23 cellular contexts compared by ENCODE assay signal in the genomic region with DNA sequence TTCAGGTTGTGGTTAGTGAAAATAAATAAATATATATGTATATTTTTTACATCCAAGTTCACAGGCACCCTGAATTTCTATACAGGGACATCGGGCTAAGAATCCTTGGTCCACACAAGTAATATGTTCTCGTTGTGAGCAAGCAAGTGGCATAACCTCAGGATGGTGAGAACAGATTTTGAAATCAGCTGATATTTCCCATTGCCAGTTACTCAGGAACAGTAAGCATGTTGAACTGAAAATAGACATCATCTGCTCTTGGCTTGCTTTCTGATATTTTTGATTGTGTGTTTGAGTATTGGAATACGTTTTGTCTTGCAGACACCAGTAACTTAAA. TPM values are rescaled to one million over a fixed set of nuclear protein-coding genes. Genes with fewer than 3 reads are reported as not detected.
A peak's percentile ranks its signal among the peaks of the same experiment; 100 is the strongest.
DNase-seq lines count a peak whose midpoint lies in the region; ATAC-seq, FAIRE-seq and TF ChIP-seq lines count a peak whose summit lies in the region.
"Had no signal": no experiment of that assay in that cellular context is flagged by ENCODE, and none has a peak within 500 bp of the region (broad histone marks: within the 10 kb centered on the region; RNA-seq: fewer than 3 reads in every experiment).

No MANE protein-coding gene starts in this region.

- H3K4me1 Mint-ChIP-seq in astrocyte (ENCODE audit: low read depth, unreplicated experiment) = peaks cover 10% of the 10 kb centered on the region
- H3K4me1 Mint-ChIP-seq in activated CD8-positive, alpha-beta T cell treated with anti-CD3 and anti-CD28 coated beads, Interleukin-2, amount 10 ng/mL, durations not matched to agents 7 days and 5 days (ENCODE audit: low read depth) = peaks cover 15% of the 10 kb centered on the region
- H3K4me1 Mint-ChIP-seq: memory B cell had no signal

- no peak overlapping the region for H3K4me3 Mint-ChIP-seq in astrocyte (ENCODE audit: unreplicated experiment)
- no peak overlapping the region for H3K4me3 Mint-ChIP-seq in activated CD8-positive, alpha-beta T cell treated with anti-CD3 and anti-CD28 coated beads, Interleukin-2, amount 10 ng/mL, durations not matched to agents 7 days and 5 days
- H3K4me3 Mint-ChIP-seq: memory B cell; naive thymus-derived CD8-positive, alpha-beta T cell had no signal

- no peak for TF ChIP-seq CTCF in astrocyte (IDR thresholded peaks at IDR 0.05; ENCODE audit: insufficient read depth, low read depth, low read length)
- no peak for TF ChIP-seq CTCF in right atrium auricular region (IDR thresholded peaks at IDR 0.05)

- no peaks in the 10 kb centered on the region for H3K36me3 Mint-ChIP-seq in astrocyte (ENCODE audit: low read depth, unreplicated experiment)
- no peaks in the 10 kb centered on the region for H3K36me3 Mint-ChIP-seq in activated CD8-positive, alpha-beta T cell treated with anti-CD3 and anti-CD28 coated beads, Interleukin-2, amount 10 ng/mL, durations not matched to agents 7 days and 5 days (ENCODE audit: low read depth)

- no peak overlapping the region for H3K27ac Mint-ChIP-seq in astrocyte (ENCODE audit: unreplicated experiment)
- no peak overlapping the region for H3K27ac Mint-ChIP-seq in activated CD8-positive, alpha-beta T cell treated with anti-CD3 and anti-CD28 coated beads, Interleukin-2, amount 10 ng/mL, durations not matched to agents 7 days and 5 days
- H3K27ac Mint-ChIP-seq: memory B cell; naive thymus-derived CD8-positive, alpha-beta T cell had no signal

- H2AFZ ChIP-seq in astrocyte (ENCODE audit: low read depth, low read length) = peak overlapping the region; percentile 55

- H3K9ac ChIP-seq in astrocyte (ENCODE audit: low read length) = no peak overlapping the region

- H3K4me3 ChIP-seq in astrocyte (ENCODE audit: insufficient read depth, low read depth, low read length) (no peak overlapping the region), right atrium auricular region (no peak overlapping the region)
- H3K4me3 ChIP-seq: GM12878 had no signal

- ATAC-seq in Right ventricle myocardium inferior (peak; percentile 63), HG02678 (IDR thresholded peaks at IDR 0.05; ENCODE audit: unreplicated experiment) (no peak), GM19351 (IDR thresholded peaks at IDR 0.05; ENCODE audit: unreplicated experiment) (no peak)
- ATAC-seq in activated CD8-positive, alpha-beta T cell treated with anti-CD3 and anti-CD28 coated beads, Interleukin-2, amount 10 ng/mL, durations not matched to agents 7 days and 5 days = no peak
- ATAC-seq: GM12878; naive thymus-derived CD8-positive, alpha-beta T cell had no signal

- no peaks in the 10 kb centered on the region for H3K79me2 ChIP-seq in astrocyte (ENCODE audit: insufficient read depth, low read length)

- H3K27ac ChIP-seq in astrocyte (ENCODE audit: low read depth, low read length) (no peak overlapping the region), right atrium auricular region (peak overlapping the region; percentile 64 to 81), substantia nigra (ENCODE audit: low read depth, low read length, poor library complexity, severe bottlenecking) (no peak overlapping the region)

- DNase-seq in Right ventricle myocardium inferior (ENCODE audit: missing footprints) (no peak), cardiac septum (ENCODE audit: low spot score) (no peak), astrocyte (ENCODE audit: low read depth) (no peak), right atrium auricular region (ENCODE audit: low spot score) (no peak), substantia nigra (lab: John Stamatoyannopoulos, UW) (no peak)
- no peak for DNase-seq in activated CD8-positive, alpha-beta T cell treated with anti-CD3 and anti-CD28 coated beads, Interleukin-2, amount 10 ng/mL, durations not matched to agents 7 days and 5 days
- DNase-seq: activated CD4-positive, alpha-beta T cell treated with anti-CD3 and anti-CD28 coated beads for 4 hours; activated gamma-delta T cell treated with Interleukin-2 at 50 U/mL for 16 hours; H7; hippocampal formation; kidney; naive thymus-derived CD8-positive, alpha-beta T cell; NCI-H1092 treated with DMSO at 0.1 percent for 48 hours; NCI-H2081; NCI-H510A; RPMI8226; small intestine; stimulated activated CD4-positive, alpha-beta T cell treated with anti-CD3 and anti-CD28 coated beads, Interleukin-4, amount 100 ng/mL, for 4 hours had no signal

- H3K27me3 ChIP-seq in astrocyte (ENCODE audit: insufficient read depth, low read length) = no peaks in the 10 kb centered on the region
- H3K27me3 ChIP-seq in right atrium auricular region = no peaks in the 10 kb centered on the region

- H3K4me1 ChIP-seq in astrocyte (ENCODE audit: insufficient read depth, low read length) (peaks cover 26% of the 10 kb centered on the region), right atrium auricular region (peaks cover 0 to 34% of the 10 kb centered on the region in 2 donors)

- POLR2A ChIA-PET in activated CD8-positive, alpha-beta T cell treated with anti-CD3 and anti-CD28 coated beads, Interleukin-2, amount 10 ng/mL, durations not matched to agents 7 days and 5 days (lab: Charles Lee) = no interaction called here

- intact Hi-C loops in Right ventricle myocardium inferior (cut with DNase I) = loop anchor here (2.0 kb wide), 1 partner anchor 24 kb away; no protein-coding TSS in a partner anchor
- intact Hi-C loops in cardiac septum (cut with DNase I) = no loop called here

- H3K36me3 ChIP-seq in astrocyte (ENCODE audit: insufficient read depth, low read length) (no peaks in the 10 kb centered on the region), right atrium auricular region (no peaks in the 10 kb centered on the region)

- H3K9me3 ChIP-seq in astrocyte (ENCODE audit: insufficient read depth, low read depth, low read length) (no peaks in the 10 kb centered on the region), right atrium auricular region (no peaks in the 10 kb centered on the region)

- peak overlapping the region; percentile 68 for H3K4me2 ChIP-seq in astrocyte (ENCODE audit: low read length)

- CTCF ChIA-PET in activated CD8-positive, alpha-beta T cell treated with anti-CD3 and anti-CD28 coated beads, Interleukin-2, amount 10 ng/mL, durations not matched to agents 7 days and 5 days (lab: Charles Lee) = no interaction called here

- H4K20me1 ChIP-seq in astrocyte (ENCODE audit: insufficient read depth, low read length) = no peaks in the 10 kb centered on the region

- FAIRE-seq in astrocyte (lab: Jason Lieb, UNC) = no peak
- FAIRE-seq: colon, kidney, small intestine had no signal

- no peaks in the 10 kb centered on the region for H3K9me3 Mint-ChIP-seq in astrocyte (ENCODE audit: unreplicated experiment)
- H3K9me3 Mint-ChIP-seq in activated CD8-positive, alpha-beta T cell treated with anti-CD3 and anti-CD28 coated beads, Interleukin-2, amount 10 ng/mL, durations not matched to agents 7 days and 5 days (ENCODE audit: insufficient read depth) = no peaks in the 10 kb centered on the region
- H3K9me3 Mint-ChIP-seq: memory B cell; naive thymus-derived CD8-positive, alpha-beta T cell had no signal

- H3K27me3 Mint-ChIP-seq in astrocyte (ENCODE audit: low read depth, unreplicated experiment) = no peaks in the 10 kb centered on the region
- H3K27me3 Mint-ChIP-seq in activated CD8-positive, alpha-beta T cell treated with anti-CD3 and anti-CD28 coated beads, Interleukin-2, amount 10 ng/mL, durations not matched to agents 7 days and 5 days (ENCODE audit: low read depth) = no peaks in the 10 kb centered on the region
- H3K27me3 Mint-ChIP-seq: memory B cell; naive thymus-derived CD8-positive, alpha-beta T cell had no signal

RNA-seq across cellular contexts. Expression of a gene that starts 48.6 kb away (rescaled TPM):
- total RNA-seq in Right ventricle myocardium inferior (7.2 TPM), cardiac septum (3.0 TPM), astrocyte (3.8 and 4.0 TPM in 2 replicates), right atrium auricular region (100 to 1,000 TPM in 1 of 2 donors, 10 to 100 TPM in 1; 70.5 to 118 TPM)
- not detected for total RNA-seq in activated CD8-positive, alpha-beta T cell treated with anti-CD3 and anti-CD28 coated beads, Interleukin-2, amount 10 ng/mL, durations not matched to agents 7 days and 5 days
- total RNA-seq: naive thymus-derived CD8-positive, alpha-beta T cell had no signal

Comparison
In these comparisons a context has a peak if more than half of its experiments do, and no peak if none do; other contexts are left out.
1. H3K27ac ChIP-seq: peak in right atrium auricular region (2 of 2); none in astrocyte (single experiment) and substantia nigra (single experiment).